ENCODE assay signal across 5 cellular contexts in genomic region chr12:89256060-89256459, GRCh38.
"Had no signal": no experiment of that assay in that cellular context is flagged by ENCODE, and none has a peak within 500 bp of the region (broad histone marks: within the 10 kb centered on the region; RNA-seq: fewer than 3 reads in every experiment).

No MANE protein-coding gene starts in this region.

- H3K4me3 ChIP-seq: GM23338 had no signal

- H3K4me2 ChIP-seq: GM23338 had no signal

- ATAC-seq: GM23338 had no signal

- H2AFZ ChIP-seq: GM23338 had no signal

- DNase-seq: H9, HCEC 1CT, IMR-90 had no signal

- H3K27ac ChIP-seq: HL-60 had no signal
